26 cellular contexts compared by ENCODE assay signal in the genomic region with DNA sequence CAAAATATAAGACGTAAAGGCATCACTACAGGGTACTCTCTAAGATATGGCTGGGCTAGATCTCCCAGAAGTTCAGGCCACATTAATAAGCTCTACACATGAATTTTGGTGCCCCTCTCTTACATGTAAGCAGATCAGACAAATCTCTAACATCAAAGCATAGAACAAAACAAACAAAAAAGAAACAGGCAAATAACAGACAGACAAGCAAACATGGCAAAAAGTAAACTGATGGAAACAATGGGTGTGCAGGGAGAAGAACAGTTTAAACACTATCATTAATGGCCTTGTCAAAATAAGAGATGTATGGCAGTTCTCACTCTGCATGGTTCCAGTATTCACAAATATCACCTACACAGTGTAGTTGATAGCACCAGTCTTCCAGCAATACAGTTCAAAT.
"Had no signal": no experiment of that assay in that cellular context is flagged by ENCODE, and none has a peak within 500 bp of the region (broad histone marks: within the 10 kb centered on the region; RNA-seq: fewer than 3 reads in every experiment).

No MANE protein-coding gene starts in this region.

- ATAC-seq: activated CD4-positive, alpha-beta T cell treated with anti-CD3 and anti-CD28 coated beads for 36 hours; activated T-helper 17 cell treated with anti-CD3 and anti-CD28 coated beads, Interleukin-2, amount 50 U/mL, for 72 hours; effector memory CD8-positive, alpha-beta T cell; esophagus mucosa; naive thymus-derived CD4-positive, alpha-beta T cell; sciatic nerve; stimulated activated memory B cell treated with anti-CD40 and anti-IgM and Interleukin-4, amounts not matched to agents 10 μg/mL and 1 μg/mL and 100 μg/mL, for 72 hours had no signal

- H3K4me1 ChIP-seq: left ventricle myocardium inferior, stomach, tibial nerve had no signal

- H3K4me3 ChIP-seq: left ventricle myocardium inferior, stomach, suprapubic skin, tibial nerve had no signal

- H3K9me3 ChIP-seq: stomach, suprapubic skin, tibial nerve had no signal

- H3K36me3 ChIP-seq: left ventricle myocardium inferior, stomach, suprapubic skin, tibial nerve had no signal

- FAIRE-seq: astrocyte, endothelial cell of umbilical vein, frontal cortex, small intestine had no signal

- H3K27me3 ChIP-seq: stomach, tibial nerve had no signal

- H3K27ac ChIP-seq: left ventricle myocardium inferior, stomach, suprapubic skin, tibial nerve had no signal

- DNase-seq: activated B cell treated with CpG ODN at 0.5 μM for 24 hours; activated CD4-positive, alpha-beta T cell treated with anti-CD3 and anti-CD28 coated beads for 36 hours; activated CD4-positive, alpha-beta T cell treated with anti-CD3 and anti-CD28 coated beads, Interleukin-2, amount 50 U/mL, for 4 hours; activated CD8-positive, alpha-beta memory T cell treated with anti-CD3 and anti-CD28 coated beads for 24 hours; activated CD8-positive, alpha-beta memory T cell treated with anti-CD3 and anti-CD28 coated beads, Interleukin-2, amount 50 U/mL, for 4 hours; activated naive CD8-positive, alpha-beta T cell treated with anti-CD3 and anti-CD28 coated beads for 36 hours; activated T-cell treated with anti-CD3 and anti-CD28 coated beads, Interleukin-2, amount 50 U/mL, for 24 hours; central memory CD4-positive, alpha-beta T cell; dermis blood vessel endothelial cell; effector memory CD8-positive, alpha-beta T cell; head of caudate nucleus; left ventricle myocardium inferior; naive thymus-derived CD4-positive, alpha-beta T cell; occipital lobe; small intestine; stimulated activated CD4-positive, alpha-beta T cell treated with anti-CD3 and anti-CD28 coated beads, Interleukin-15, amount 100 ng/mL, for 24 hours; stomach had no signal
